ENCODE assay signal across 8 cellular contexts in genomic region chr3:50321146-50321843, GRCh38. TPM values are rescaled to one million over a fixed set of nuclear protein-coding genes. Genes with fewer than 3 reads are reported as not detected.
A peak's percentile ranks its signal among the peaks of the same experiment; 100 is the strongest.
DNase-seq lines count a peak whose midpoint lies in the region; TF ChIP-seq lines count a peak whose summit lies in the region.

No MANE protein-coding gene starts in this region.

- H4K20me1 ChIP-seq in H9 (ENCODE audit: control insufficient read depth, insufficient read depth, insufficient read length) (no peaks in the 10 kb centered on the region), osteoblast (ENCODE audit: insufficient read depth, low read length) (peaks cover 38% of the 10 kb centered on the region)

- peak overlapping the region; percentile 37 for H3K4me2 ChIP-seq in H9 (ENCODE audit: insufficient read depth, insufficient read length, low read length)
- H3K4me2 ChIP-seq in osteoblast (ENCODE audit: insufficient read depth, low read length), result peak overlapping the region; percentile 99

- H3K4me1 ChIP-seq in H9 (ENCODE audit: insufficient read depth, low read length) (peaks cover 6% of the 10 kb centered on the region; the same call in 1 of the 2 replicates), osteoblast (ENCODE audit: insufficient read depth, low read length) (peaks cover 14% of the 10 kb centered on the region)

- H3K4me3 ChIP-seq in osteoblast (ENCODE audit: insufficient read depth, low read length), result peak overlapping the region; percentile 91

- no peak overlapping the region for H2AK5ac ChIP-seq in H9 (ENCODE audit: insufficient read length, low read length)

- H3K27ac ChIP-seq in H9 (ENCODE audit: insufficient read length, low read depth, low read length), result no peak overlapping the region
- peak overlapping the region; percentile 99 for H3K27ac ChIP-seq in osteoblast (ENCODE audit: low read depth, low read length)
- peak overlapping the region; percentile 92 for H3K27ac ChIP-seq in temporal lobe (ENCODE audit: low read depth, low read length)

- no peak overlapping the region for H2BK20ac ChIP-seq in H9 (ENCODE audit: low read depth, low read length, poor library complexity, severe bottlenecking)

- DNase-seq in G401 (ENCODE audit: low spot score) (peak; percentile 89), H9 (peak; percentile 94), M059J (ENCODE audit: low read depth) (peak; percentile 83), SK-N-DZ (ENCODE audit: low spot score) (peak; percentile 89), glomerular visceral epithelial cell (ENCODE audit: extremely low spot score) (peak; percentile 84), osteoblast (ENCODE audit: insufficient read length, low spot score, missing footprints) (peak; percentile 100)
- DNase-seq in activated naive CD4-positive, alpha-beta T cell treated with anti-CD3 and anti-CD28 coated beads, Interleukin-2, amount 50 U/mL, for 16 hours, result peak; percentile 86

- no peak overlapping the region for H4K91ac ChIP-seq in H9 (ENCODE audit: insufficient read length, low read depth, low read length)

- H3K4me3 Mint-ChIP-seq in H9, result peak overlapping the region; percentile 85 to 97

- peak overlapping the region; percentile 96 for H3K18ac ChIP-seq in H9 (ENCODE audit: insufficient read length, low read depth, low read length)

- no peak overlapping the region for H2BK15ac ChIP-seq in H9 (ENCODE audit: low read depth, low read length)

- H3K23ac ChIP-seq in H9 (ENCODE audit: insufficient read length, low read depth, low read length), result no peak overlapping the region

- H3K36me3 Mint-ChIP-seq in H9 (ENCODE audit: insufficient read depth in 1 of 3, low read depth in 3 of 3), result peaks cover 38 to 60% (median 48%) of the 10 kb centered on the region in 3 experiments

- H4K8ac ChIP-seq in H9 (replicated peaks; ENCODE audit: insufficient read length, low read depth, low read length), result no peak overlapping the region

- peaks cover 15% of the 10 kb centered on the region for H3K23me2 ChIP-seq in H9 (ENCODE audit: insufficient read length, low read depth, low read length, poor library complexity, severe bottlenecking)

- no peak overlapping the region for H3T11ph ChIP-seq in H9 (ENCODE audit: low read length)

- H3K4me1 Mint-ChIP-seq in H9, result peaks cover 27 to 42% of the 10 kb centered on the region in 2 experiments

- H2BK5ac ChIP-seq in H9 (ENCODE audit: insufficient read length, low read length), result peak overlapping the region; percentile 81

- H3K9me3 ChIP-seq in H9 (ENCODE audit: control insufficient read depth, low read depth, low read length), result no peaks in the 10 kb centered on the region
- H3K9me3 ChIP-seq in osteoblast (ENCODE audit: low read depth, low read length), result no peaks in the 10 kb centered on the region

- no peak overlapping the region for H4K5ac ChIP-seq in H9 (ENCODE audit: insufficient read length, low read depth, low read length)

- H3K36me3 ChIP-seq in osteoblast (ENCODE audit: insufficient read depth, low read length), result peaks cover 37% of the 10 kb centered on the region

- TF ChIP-seq CTCF in H9 (conservative IDR thresholded peaks at IDR 0.05), result no peak; the same call in 2 of the 3 replicates
- no peak for TF ChIP-seq CTCF in osteoblast (IDR thresholded peaks at IDR 0.05; ENCODE audit: extremely low read depth, low read depth, low read length)

- WGBS in H9 (ENCODE audit: extremely low coverage, insufficient read length, low lambda C conversion rate), result no CpG with 5 or more reads among the region's 68 CpGs

- H3K27me3 ChIP-seq in H9 (ENCODE audit: insufficient read depth, low read length) (no peaks in the 10 kb centered on the region), osteoblast (ENCODE audit: insufficient read depth, low read length) (no peaks in the 10 kb centered on the region)

- peak overlapping the region; percentile 87 for H3K9ac ChIP-seq in H9 (ENCODE audit: extremely low read depth, insufficient read length, low read length)

- no peak overlapping the region for H2AFZ ChIP-seq in H9 (ENCODE audit: low read length)
- peak overlapping the region; percentile 99 for H2AFZ ChIP-seq in osteoblast (ENCODE audit: low read length)

- H3K79me2 ChIP-seq in H9 (ENCODE audit: insufficient read depth, low read length) (peaks cover 5% of the 10 kb centered on the region; the same call in 1 of the 2 replicates), osteoblast (ENCODE audit: insufficient read depth, low read length) (peaks cover 34% of the 10 kb centered on the region)

- H3K56ac ChIP-seq in H9 (ENCODE audit: insufficient read length, low read depth, low read length), result no peak overlapping the region

- no peak overlapping the region for H3K4ac ChIP-seq in H9 (ENCODE audit: low read depth, low read length)

- H2BK120ac ChIP-seq in H9 (ENCODE audit: low read depth, low read length, poor library complexity, severe bottlenecking), result no peak overlapping the region

- H3K79me1 ChIP-seq in H9 (ENCODE audit: insufficient read depth, low read depth, low read length, poor library complexity, severe bottlenecking), result no peaks in the 10 kb centered on the region

- peak overlapping the region; percentile 98 for H3K14ac ChIP-seq in H9 (ENCODE audit: insufficient read depth, low read length)

- H3K9me3 Mint-ChIP-seq in H9, result no peaks in the 10 kb centered on the region

- peak overlapping the region; percentile 98 to 100 (median 99) for H3K27ac Mint-ChIP-seq in H9

- in situ Hi-C loops in G401 (cut with HindIII; ENCODE audit: low sequenced_read_pairs), result no loop called here

- H3K27me3 Mint-ChIP-seq in H9 (ENCODE audit: low read depth), result no peaks in the 10 kb centered on the region

- H2BK12ac ChIP-seq in H9 (ENCODE audit: insufficient read length, low read depth, low read length), result no peak overlapping the region

RNA-seq across cellular contexts. Expression of gene HYAL2, which starts 1.2 kb away (rescaled TPM):
- 91.0 and 99.0 TPM in 2 replicates for total RNA-seq in G401 (2014; rRNA removed; shearing (Covaris generic))
- total RNA-seq in H9 (2021) (51.9 and 57.6 TPM in 2 replicates), osteoblast (32.9 and 34.2 TPM in 2 replicates), temporal lobe (24.3 TPM)
- 48.2 and 59.5 TPM in 2 replicates for total RNA-seq in M059J (2014; rRNA removed; shearing (Covaris generic))
- 114 and 123 TPM in 2 replicates for polyA plus RNA-seq in SK-N-DZ (2014; cell fraction: cytosol; rRNA removed)
- polyA plus RNA-seq in SK-N-DZ (2014; cell fraction: nucleus; rRNA removed), result 74.9 and 103 TPM in 2 replicates

RNA-seq across cellular contexts. Expression of gene TUSC2, which starts 6.7 kb away (rescaled TPM):
- 45.0 and 45.4 TPM in 2 replicates for total RNA-seq in G401 (2014; rRNA removed; shearing (Covaris generic))
- total RNA-seq in H9 (2021), result 33.5 and 35.5 TPM in 2 replicates
- total RNA-seq in M059J (2014; rRNA removed; shearing (Covaris generic)), result 23.7 and 25.4 TPM in 2 replicates
- polyA plus RNA-seq in SK-N-DZ (2014; cell fraction: cytosol; rRNA removed), result 40.3 and 52.8 TPM in 2 replicates
- 15.3 and 33.3 TPM in 2 replicates for polyA plus RNA-seq in SK-N-DZ (2014; cell fraction: nucleus; rRNA removed)
- 15.9 and 16.6 TPM in 2 replicates for total RNA-seq in osteoblast
- total RNA-seq in temporal lobe, result 16.5 TPM

RNA-seq across cellular contexts. Expression of gene HYAL1, which starts 17.9 kb away (rescaled TPM):
- 15.8 and 18.4 TPM in 2 replicates for total RNA-seq in G401 (2014; rRNA removed; shearing (Covaris generic))
- total RNA-seq in H9 (2021), result 2.0 and 2.2 TPM in 2 replicates
- total RNA-seq in M059J (2014; rRNA removed; shearing (Covaris generic)), result not detected in 2 replicates
- 1.9 and 4.8 TPM in 2 replicates for polyA plus RNA-seq in SK-N-DZ (2014; cell fraction: cytosol; rRNA removed)
- polyA plus RNA-seq in SK-N-DZ (2014; cell fraction: nucleus; rRNA removed), result 2.0 and 2.5 TPM in 2 replicates
- total RNA-seq in osteoblast, result under 0.01 and 0.59 TPM in 2 replicates
- 0.49 TPM for total RNA-seq in temporal lobe

RNA-seq across cellular contexts. Expression of gene RASSF1, which starts 19.3 kb away (rescaled TPM):
- total RNA-seq in G401 (2014; rRNA removed; shearing (Covaris generic)), result 23.2 and 31.8 TPM in 2 replicates
- 15.1 and 15.8 TPM in 2 replicates for total RNA-seq in H9 (2021)
- total RNA-seq in M059J (2014; rRNA removed; shearing (Covaris generic)), result 12.7 and 16.1 TPM in 2 replicates
- 27.8 and 29.4 TPM in 2 replicates for polyA plus RNA-seq in SK-N-DZ (2014; cell fraction: cytosol; rRNA removed)
- polyA plus RNA-seq in SK-N-DZ (2014; cell fraction: nucleus; rRNA removed), result 30.0 and 30.9 TPM in 2 replicates
- 17.4 and 18.1 TPM in 2 replicates for total RNA-seq in osteoblast
- total RNA-seq in temporal lobe, result 10.1 TPM

RNA-seq across cellular contexts. Expression of gene HYAL3, which starts 22.1 kb away (rescaled TPM):
- 7.9 and 10.0 TPM in 2 replicates for total RNA-seq in G401 (2014; rRNA removed; shearing (Covaris generic))
- 2.3 and 3.1 TPM in 2 replicates for total RNA-seq in H9 (2021)
- 1.6 and 3.0 TPM in 2 replicates for total RNA-seq in M059J (2014; rRNA removed; shearing (Covaris generic))
- 0.64 and 1.2 TPM in 2 replicates for polyA plus RNA-seq in SK-N-DZ (2014; cell fraction: cytosol; rRNA removed)
- 3.7 and 6.2 TPM in 2 replicates for polyA plus RNA-seq in SK-N-DZ (2014; cell fraction: nucleus; rRNA removed)
- 1.8 and 4.1 TPM in 2 replicates for total RNA-seq in osteoblast
- total RNA-seq in temporal lobe, result 4.9 TPM
